Comparison of ENCODE assay signal across 12 cellular contexts in genomic region chr6:42813906-42814444, GRCh38.
"Had no signal": no experiment of that assay in that cellular context is flagged by ENCODE, and none has a peak within 500 bp of the region (broad histone marks: within the 10 kb centered on the region; RNA-seq: fewer than 3 reads in every experiment).

No MANE protein-coding gene starts in this region.

- H3K27me3 Mint-ChIP-seq: naive B cell had no signal

- H3K4me3 ChIP-seq: adrenal gland, neural progenitor cell, thyroid gland had no signal

- H3K4me3 Mint-ChIP-seq: activated T-helper 1 cell treated with anti-CD3 and anti-CD28 coated beads, Interleukin-12 subunit alpha, Interleukin-12 subunit beta, Interleukin-2, Interleukin-4 antibody, amounts not matched to agents 30 ng/mL and 10 ng/mL and 1 ng/mL, durations not matched to agents 14 hours and 24 hours and 36 hours; naive B cell; neural progenitor cell had no signal

- H3K9ac ChIP-seq: neural progenitor cell had no signal

- H3K4me1 ChIP-seq: neural progenitor cell had no signal

- ATAC-seq: left lobe of liver, sciatic nerve had no signal

- H3K27ac ChIP-seq: adrenal gland, neural progenitor cell, thyroid gland had no signal

- H3K36me3 ChIP-seq: adrenal gland, neural progenitor cell, thyroid gland had no signal

- H3K27ac Mint-ChIP-seq: activated T-helper 1 cell treated with anti-CD3 and anti-CD28 coated beads, Interleukin-12 subunit alpha, Interleukin-12 subunit beta, Interleukin-2, Interleukin-4 antibody, amounts not matched to agents 30 ng/mL and 10 ng/mL and 1 ng/mL, durations not matched to agents 14 hours and 24 hours and 36 hours; neural progenitor cell had no signal

- DNase-seq: activated naive CD4-positive, alpha-beta T cell; adrenal gland; erythroblast; islet precursor cell; mammary epithelial cell; naive B cell; T-helper 2 cell; thyroid gland had no signal

- H3K4me2 ChIP-seq: neural progenitor cell had no signal

- H3K4me1 Mint-ChIP-seq: neural progenitor cell had no signal

- H3K9me3 Mint-ChIP-seq: activated T-helper 1 cell treated with anti-CD3 and anti-CD28 coated beads, Interleukin-12 subunit alpha, Interleukin-12 subunit beta, Interleukin-2, Interleukin-4 antibody, amounts not matched to agents 30 ng/mL and 10 ng/mL and 1 ng/mL, durations not matched to agents 14 hours and 24 hours and 36 hours; naive B cell; neural progenitor cell had no signal

- H3K36me3 Mint-ChIP-seq: naive B cell, neural progenitor cell had no signal

- H3K27me3 ChIP-seq: adrenal gland, neural progenitor cell, thyroid gland had no signal

- H2AFZ ChIP-seq: neural progenitor cell had no signal

- H3K9me3 ChIP-seq: adrenal gland, thyroid gland had no signal
